ENCODE assay signal across 8 cellular contexts in the genomic region with DNA sequence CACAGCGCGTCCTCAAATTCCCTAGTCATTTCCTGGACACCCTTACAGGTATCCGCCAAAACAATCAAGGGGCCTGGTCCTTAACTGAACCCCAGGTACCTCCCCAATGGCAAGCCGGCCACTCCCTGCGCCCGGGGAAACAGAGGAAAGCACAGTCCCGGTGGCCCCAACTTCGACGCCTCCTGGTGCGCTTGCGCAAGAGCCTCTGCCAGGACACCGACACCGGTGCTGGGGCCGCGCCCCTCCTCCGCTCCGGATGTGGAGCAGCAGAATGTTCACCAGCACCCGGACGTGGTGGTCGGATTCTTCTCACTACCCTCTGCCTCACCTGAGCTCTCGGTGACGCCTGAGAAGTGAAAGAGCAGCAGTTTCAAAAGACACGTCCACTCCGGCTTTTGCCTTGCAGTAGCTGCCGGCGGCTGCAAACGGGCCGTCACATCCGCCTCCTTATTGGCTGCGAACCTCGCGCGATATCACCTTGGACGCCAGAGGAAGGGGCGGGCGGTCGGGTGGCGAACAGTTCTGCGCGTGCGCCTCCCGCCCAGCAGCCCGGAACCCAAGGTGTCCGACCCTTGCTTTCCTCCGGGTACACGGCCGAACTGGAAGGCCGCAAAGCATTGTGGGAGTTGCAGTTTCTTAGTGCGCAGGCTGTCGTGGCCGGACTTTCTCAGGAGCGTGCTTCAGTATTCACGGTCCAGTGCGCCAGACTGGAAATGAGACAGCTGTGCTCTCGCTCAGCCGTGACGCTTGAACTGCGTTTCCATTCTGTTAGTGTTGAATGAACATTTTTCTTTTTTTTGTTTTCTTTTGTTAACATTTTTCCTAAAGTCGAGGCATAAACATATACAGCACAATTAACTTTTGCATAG. TPM values are rescaled to one million over a fixed set of nuclear protein-coding genes. Genes with fewer than 3 reads are reported as not detected.
DNase-seq lines count a peak whose midpoint lies in the region; ATAC-seq, FAIRE-seq and TF ChIP-seq lines count a peak whose summit lies in the region.

A gene with protein sequence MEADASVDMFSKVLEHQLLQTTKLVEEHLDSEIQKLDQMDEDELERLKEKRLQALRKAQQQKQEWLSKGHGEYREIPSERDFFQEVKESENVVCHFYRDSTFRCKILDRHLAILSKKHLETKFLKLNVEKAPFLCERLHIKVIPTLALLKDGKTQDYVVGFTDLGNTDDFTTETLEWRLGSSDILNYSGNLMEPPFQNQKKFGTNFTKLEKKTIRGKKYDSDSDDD (minus strand): TSS at position 423 of the 869 bp plus-strand sequence. CDS start 3,123 bp downstream, outside the sequence.

- H3K27ac ChIP-seq in pancreas (peak within 1 kb of the TSS; percentile 85 to 94 (median 90)), tibial artery (peak within 1 kb of the TSS; percentile 90 to 94)

- H3K4me3 ChIP-seq in GM12864 (ENCODE audit: low read depth, low read length), result peak within 1 kb of the TSS; percentile 89
- H3K4me3 ChIP-seq in pancreas, result peak within 1 kb of the TSS; percentile 88 to 99 (median 98)
- peak within 1 kb of the TSS; percentile 82 to 96 for H3K4me3 ChIP-seq in tibial artery

- DNase-seq in GM12864 (ENCODE audit: low read depth) (peak; percentile 100), NCI-H1105 treated with DMSO at 0.1 percent for 48 hours (lab: John Stamatoyannopoulos, UW) (peak; percentile 98), SKM-1 treated with dmso at 0.1 percent for 144 hours (lab: John Stamatoyannopoulos, UW; ENCODE audit: unreplicated experiment) (peak; percentile 98), Right ventricle myocardium inferior (ENCODE audit: missing footprints) (peak; percentile 99), pancreas (peak; percentile 96 to 99 (median 98)), tibial artery (peak; percentile 98 to 99)
- DNase-seq in activated naive CD8-positive, alpha-beta T cell treated with anti-CD3 and anti-CD28 coated beads, Interleukin-2, amount 10 ng/mL, durations not matched to agents 7 days and 5 days, result peak; percentile 95

- no peak within 1 kb of the TSS for H3K4me3 Mint-ChIP-seq in activated naive CD8-positive, alpha-beta T cell treated with anti-CD3 and anti-CD28 coated beads, Interleukin-2, amount 10 ng/mL, durations not matched to agents 7 days and 5 days

- intact Hi-C loops in Right ventricle myocardium inferior (cut with DNase I), result loop anchor here (1.0 to 5.0 kb wide), 3 partner anchors 66 to 155 kb away; a partner anchor contains a TSS
- intact Hi-C loops in pancreas (cut with DNase I), result no loop called here
- intact Hi-C loops in tibial artery (cut with DNase I; ENCODE audit: low total_unique reads), result loop anchor here (2.0 to 10.0 kb wide), 2 partner anchors 151 to 155 kb away; a partner anchor contains a TSS

- H3K36me3 Mint-ChIP-seq in activated naive CD8-positive, alpha-beta T cell treated with anti-CD3 and anti-CD28 coated beads, Interleukin-2, amount 10 ng/mL, durations not matched to agents 7 days and 5 days, result peaks cover 16% of the 10 kb centered on the region

- ATAC-seq in HG02678 (IDR thresholded peaks at IDR 0.05; ENCODE audit: unreplicated experiment) (peak; percentile 71), Right ventricle myocardium inferior (peak; percentile 94), pancreas (peak; percentile 86 to 95 (median 88))
- peak; percentile 85 for ATAC-seq in activated naive CD8-positive, alpha-beta T cell treated with anti-CD3 and anti-CD28 coated beads, Interleukin-2, amount 10 ng/mL, durations not matched to agents 7 days and 5 days (ENCODE audit: low read depth)

- H3K9me3 ChIP-seq in pancreas (no peaks in the 10 kb centered on the region), tibial artery (no peaks in the 10 kb centered on the region)

- peak; percentile 86 for FAIRE-seq in pancreas (lab: Jason Lieb, UNC)

- peaks cover 30% of the 10 kb centered on the region for H3K4me1 Mint-ChIP-seq in activated naive CD8-positive, alpha-beta T cell treated with anti-CD3 and anti-CD28 coated beads, Interleukin-2, amount 10 ng/mL, durations not matched to agents 7 days and 5 days

- H3K27me3 Mint-ChIP-seq in activated naive CD8-positive, alpha-beta T cell treated with anti-CD3 and anti-CD28 coated beads, Interleukin-2, amount 10 ng/mL, durations not matched to agents 7 days and 5 days, result no peaks in the 10 kb centered on the region

- no peak within 1 kb of the TSS for H3K27ac Mint-ChIP-seq in activated naive CD8-positive, alpha-beta T cell treated with anti-CD3 and anti-CD28 coated beads, Interleukin-2, amount 10 ng/mL, durations not matched to agents 7 days and 5 days

- peaks cover 0 to 16% (median 0%) of the 10 kb centered on the region in 3 donors for H3K36me3 ChIP-seq in pancreas
- H3K36me3 ChIP-seq in tibial artery, result peaks cover 14 to 19% (median 15%) of the 10 kb centered on the region in 3 donors

- TF ChIP-seq CTCF in GM12864 (IDR thresholded peaks at IDR 0.05; ENCODE audit: low read depth, low read length, missing control alignments), result no peak
- no peak for TF ChIP-seq CTCF in pancreas (IDR thresholded peaks at IDR 0.05)
- TF ChIP-seq CTCF in tibial artery (IDR thresholded peaks at IDR 0.05), result no peak

- POLR2A ChIA-PET in activated naive CD8-positive, alpha-beta T cell treated with anti-CD3 and anti-CD28 coated beads, Interleukin-2, amount 10 ng/mL, durations not matched to agents 7 days and 5 days (lab: Charles Lee), result interaction anchor here (0.6 to 3.3 kb wide), 11 partner anchors 8 to 195 kb away, joined by 3 to 15 read pairs (median 5); a partner anchor contains a TSS

- H3K27me3 ChIP-seq in pancreas, result no peaks in the 10 kb centered on the region
- no peaks in the 10 kb centered on the region for H3K27me3 ChIP-seq in tibial artery

- peaks cover 9 to 37% (median 19%) of the 10 kb centered on the region in 3 donors for H3K4me1 ChIP-seq in pancreas
- peaks cover 0 to 39% (median 28%) of the 10 kb centered on the region in 4 donors for H3K4me1 ChIP-seq in tibial artery

- 0% methylated on average over 59 of the region's 59 CpGs for WGBS in pancreas, 2 donors

- no peaks in the 10 kb centered on the region for H3K9me3 Mint-ChIP-seq in activated naive CD8-positive, alpha-beta T cell treated with anti-CD3 and anti-CD28 coated beads, Interleukin-2, amount 10 ng/mL, durations not matched to agents 7 days and 5 days

RNA-seq across cellular contexts. Expression of the gene that starts here (rescaled TPM):
- 10 to 100 TPM; 26.9 to 32.2 TPM for total RNA-seq in activated naive CD8-positive, alpha-beta T cell treated with anti-CD3 and anti-CD28 coated beads, Interleukin-2, amount 10 ng/mL, durations not matched to agents 7 days and 5 days
- 19.8 TPM for total RNA-seq in Right ventricle myocardium inferior
- total RNA-seq in pancreas, result 10 to 100 TPM in 1 of 6 donors, 1 to 10 TPM in 5; 4.2 to 10.8 (median 7.6) TPM
- 10 to 100 TPM in 1 of 2 donors, 1 to 10 TPM in 1; 7.0 to 12.7 TPM for polyA plus RNA-seq in pancreas

Comparison
In these comparisons a context has a peak if more than half of its experiments do, and no peak if none do; other contexts are left out.
1. Peak in every context shown above with its lines: DNase-seq, ATAC-seq, H3K4me3 ChIP-seq and H3K27ac ChIP-seq.
2. intact Hi-C loops: an anchor here in Right ventricle myocardium inferior (1.0 to 5.0 kb wide) and tibial artery (2.0 to 10.0 kb wide); none called in pancreas.